23 cellular contexts compared by ENCODE assay signal in the genomic region with DNA sequence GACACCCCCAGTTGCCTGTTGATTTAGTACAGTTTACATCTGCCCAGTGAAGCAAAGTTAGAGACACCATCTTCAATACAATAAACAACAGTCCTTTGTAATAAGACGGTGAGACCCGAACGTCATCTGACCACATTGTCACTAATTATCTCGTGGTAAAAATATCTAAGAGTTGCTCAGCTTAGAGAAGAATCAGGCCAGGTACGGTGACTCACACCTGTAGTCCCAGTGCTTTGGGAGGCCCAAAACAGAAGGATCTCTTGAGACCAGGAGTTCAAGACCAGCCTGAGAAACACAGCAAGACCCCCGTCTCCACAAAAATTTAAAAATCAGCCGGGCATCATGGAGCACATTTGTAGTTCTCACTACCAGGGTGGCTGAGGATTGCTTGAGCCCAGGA. TPM values are rescaled to one million over a fixed set of nuclear protein-coding genes. Genes with fewer than 3 reads are reported as not detected.
"Had no signal": no experiment of that assay in that cellular context is flagged by ENCODE, and none has a peak within 500 bp of the region (broad histone marks: within the 10 kb centered on the region; RNA-seq: fewer than 3 reads in every experiment).

No MANE protein-coding gene starts in this region.

- DNase-seq: activated B cell treated with CpG ODN at 0.5 μM for 24 hours; activated CD4-positive, alpha-beta memory T cell treated with anti-CD3 and anti-CD28 coated beads for 36 hours; activated CD4-positive, alpha-beta T cell treated with anti-CD3 and anti-CD28 coated beads for 48 hours; activated T-cell treated with anti-CD3 and anti-CD28 coated beads, Interleukin-2, amount 50 U/mL, for 1 hour; aorta; effector CD8-positive, alpha-beta T cell; gastrocnemius medialis; hypothalamus; lower lobe of right lung; naive thymus-derived CD4-positive, alpha-beta T cell; right lobe of liver; stimulated activated CD4-positive, alpha-beta T cell treated with anti-CD3 and anti-CD28 coated beads, Interleukin-1b, Interleukin-23, amount 100 ng/mL, for 48 hours; stimulated activated naive CD8-positive, alpha-beta T cell treated with anti-CD3 and anti-CD28 coated beads, Interleukin-15, amount 100 ng/mL, for 72 hours; T-cell; T-helper 9 cell; tibial artery had no signal

- H3K9me3 ChIP-seq: esophagus muscularis mucosa, gastrocnemius medialis, lower lobe of right lung, right lobe of liver, tibial artery had no signal

- H3K4me3 ChIP-seq: esophagus muscularis mucosa, gastrocnemius medialis, lower lobe of right lung, right lobe of liver, skin epidermis, tibial artery had no signal

- H3K27ac ChIP-seq: esophagus muscularis mucosa, gastrocnemius medialis, lower lobe of right lung, skin epidermis, tibial artery had no signal

- FAIRE-seq: endothelial cell of umbilical vein, islet of Langerhans had no signal

- ATAC-seq: activated naive CD4-positive, alpha-beta T cell treated with anti-CD3 and anti-CD28 coated beads, Interleukin-2, amount 50 U/mL, for 72 hours; activated T-helper 17 cell treated with anti-CD3 and anti-CD28 coated beads, Interleukin-2, amount 50 U/mL, for 72 hours; gastrocnemius medialis; lower lobe of right lung; naive thymus-derived CD4-positive, alpha-beta T cell; stimulated activated effector memory CD8-positive, alpha-beta T cell treated with anti-CD3 and anti-CD28 coated beads, Interleukin-12 subunit alpha, Interleukin-12 subunit beta, amount 100 ng/mL, for 72 hours; stimulated activated naive CD8-positive, alpha-beta T cell treated with anti-CD3 and anti-CD28 coated beads, Interleukin-15, amount 100 ng/mL, for 72 hours; T-cell had no signal

- H3K36me3 ChIP-seq: gastrocnemius medialis, right lobe of liver had no signal

- H3K27me3 ChIP-seq: esophagus muscularis mucosa, gastrocnemius medialis, right lobe of liver, tibial artery had no signal

RNA-seq across cellular contexts. Expression of a gene that starts 53.5 kb away (rescaled TPM):
- total RNA-seq: activated B cell treated with CpG ODN at 0.5 μM for 24 hours; activated CD4-positive, alpha-beta memory T cell treated with anti-CD3 and anti-CD28 coated beads for 36 hours had no signal
- polyA plus RNA-seq: naive thymus-derived CD4-positive, alpha-beta T cell had no signal
